Comparison of ENCODE assay signal across 17 cellular contexts in genomic region chr10:78475501-78475900, GRCh38.
DNase-seq lines count a peak whose midpoint lies in the region; TF ChIP-seq lines count a peak whose summit lies in the region.
"Had no signal": no experiment of that assay in that cellular context is flagged by ENCODE, and none has a peak within 500 bp of the region (broad histone marks: within the 10 kb centered on the region; RNA-seq: fewer than 3 reads in every experiment).

No MANE protein-coding gene starts in this region.

- no peak overlapping the region for H4K12ac ChIP-seq in trophoblast cell (ENCODE audit: low read depth, low read length)

- POLR2A ChIA-PET in activated CD4-positive, alpha-beta memory T cell treated with anti-CD3 and anti-CD28 coated beads, Interleukin-2, amount 10 ng/mL, durations not matched to agents 7 days and 5 days (lab: Charles Lee), result no interaction called here

- H4K91ac ChIP-seq in trophoblast cell (ENCODE audit: low read depth, low read length), result peak overlapping the region; percentile 59

- H3K9me3 Mint-ChIP-seq in activated CD4-positive, alpha-beta memory T cell treated with anti-CD3 and anti-CD28 coated beads, Interleukin-2, amount 10 ng/mL, durations not matched to agents 7 days and 5 days, result no peaks in the 10 kb centered on the region
- H3K9me3 Mint-ChIP-seq: CD8-positive, alpha-beta T cell had no signal

- peaks cover 7% of the 10 kb centered on the region for H3K79me2 ChIP-seq in trophoblast cell (ENCODE audit: control insufficient read depth, insufficient read depth, low read length, poor library complexity)

- H3K4me3 Mint-ChIP-seq in activated CD4-positive, alpha-beta memory T cell treated with anti-CD3 and anti-CD28 coated beads, Interleukin-2, amount 10 ng/mL, durations not matched to agents 7 days and 5 days, result no peak overlapping the region
- H3K4me3 Mint-ChIP-seq: CD8-positive, alpha-beta T cell had no signal

- H3K14ac ChIP-seq in trophoblast cell (ENCODE audit: low read length), result no peak overlapping the region

- H3K9me3 ChIP-seq in trophoblast cell (ENCODE audit: insufficient read depth, low read depth, low read length) (no peaks in the 10 kb centered on the region), testis (no peaks in the 10 kb centered on the region)
- H3K9me3 ChIP-seq: BE2C, SJSA1 had no signal

- no peaks in the 10 kb centered on the region for H3K36me3 ChIP-seq in trophoblast cell (ENCODE audit: control insufficient read depth in 1 of 2, insufficient read depth in 2 of 2, low read length in 2 of 2)
- no peaks in the 10 kb centered on the region for H3K36me3 ChIP-seq in testis (ENCODE audit: low read depth, missing control alignments)
- H3K36me3 ChIP-seq: BE2C, SJSA1 had no signal

- no peak overlapping the region for H2BK5ac ChIP-seq in trophoblast cell (ENCODE audit: low read depth, low read length, poor library complexity)

- H3K79me1 ChIP-seq in trophoblast cell (ENCODE audit: low read length), result peaks cover 24% of the 10 kb centered on the region

- H3K9ac ChIP-seq in trophoblast cell (ENCODE audit: low read length), result no peak overlapping the region

- CTCF ChIA-PET in activated CD4-positive, alpha-beta memory T cell treated with anti-CD3 and anti-CD28 coated beads, Interleukin-2, amount 10 ng/mL, durations not matched to agents 7 days and 5 days (lab: Charles Lee), result no interaction called here

- no peak overlapping the region for H3K4me3 ChIP-seq in trophoblast cell (ENCODE audit: low read depth, low read length)
- H3K4me3 ChIP-seq in testis, result no peak overlapping the region
- H3K4me3 ChIP-seq: K562, PC-9, SJSA1 had no signal

- H3K4me1 Mint-ChIP-seq in activated CD4-positive, alpha-beta memory T cell treated with anti-CD3 and anti-CD28 coated beads, Interleukin-2, amount 10 ng/mL, durations not matched to agents 7 days and 5 days, result no peaks in the 10 kb centered on the region

- no peak for TF ChIP-seq CTCF in GM10266 (IDR thresholded peaks at IDR 0.05; ENCODE audit: control insufficient read depth, insufficient read depth, low read depth, missing control alignments)
- no peak for TF ChIP-seq CTCF in testis (IDR thresholded peaks at IDR 0.05)

- H3K27me3 Mint-ChIP-seq in activated CD4-positive, alpha-beta memory T cell treated with anti-CD3 and anti-CD28 coated beads, Interleukin-2, amount 10 ng/mL, durations not matched to agents 7 days and 5 days, result peaks cover 3% of the 10 kb centered on the region

- H3K27ac ChIP-seq in trophoblast cell (ENCODE audit: low read depth, low read length) (no peak overlapping the region), testis (no peak overlapping the region)
- H3K27ac ChIP-seq: PC-9, SJSA1 had no signal

- H3K36me3 Mint-ChIP-seq in activated CD4-positive, alpha-beta memory T cell treated with anti-CD3 and anti-CD28 coated beads, Interleukin-2, amount 10 ng/mL, durations not matched to agents 7 days and 5 days (ENCODE audit: low read depth), result no peaks in the 10 kb centered on the region
- H3K36me3 Mint-ChIP-seq: CD8-positive, alpha-beta T cell had no signal

- peak overlapping the region; percentile 53 for H2BK12ac ChIP-seq in trophoblast cell (ENCODE audit: low read length)

- H3K18ac ChIP-seq in trophoblast cell (ENCODE audit: low read length), result peak overlapping the region; percentile 16

- H3K27ac Mint-ChIP-seq in activated CD4-positive, alpha-beta memory T cell treated with anti-CD3 and anti-CD28 coated beads, Interleukin-2, amount 10 ng/mL, durations not matched to agents 7 days and 5 days, result no peak overlapping the region
- H3K27ac Mint-ChIP-seq: CD8-positive, alpha-beta T cell had no signal

- no peak overlapping the region for H3K4ac ChIP-seq in trophoblast cell (ENCODE audit: low read depth, low read length)

- H2AFZ ChIP-seq in trophoblast cell (ENCODE audit: insufficient read depth, low read length, poor library complexity), result no peak overlapping the region
- H2AFZ ChIP-seq: PC-9 had no signal

- H4K8ac ChIP-seq in trophoblast cell (ENCODE audit: low read depth, low read length), result no peak overlapping the region

- no peak overlapping the region for H3K4me2 ChIP-seq in trophoblast cell (ENCODE audit: low read length)
- H3K4me2 ChIP-seq: PC-9 had no signal

- intact Hi-C loops in testis (cut with DNase I; ENCODE audit: low total_unique reads), result no loop called here

- H2BK120ac ChIP-seq in trophoblast cell (ENCODE audit: insufficient read depth, low read length, poor library complexity), result peak overlapping the region; percentile 40

- H2AK5ac ChIP-seq in trophoblast cell (ENCODE audit: low read length), result peak overlapping the region; percentile 25

- peaks cover 13 to 16% of the 10 kb centered on the region in 2 experiments for H3K4me1 ChIP-seq in trophoblast cell (ENCODE audit: control insufficient read depth in 1 of 2, insufficient read depth in 2 of 2, low read length in 2 of 2)
- no peaks in the 10 kb centered on the region for H3K4me1 ChIP-seq in testis
- H3K4me1 ChIP-seq: SJSA1 had no signal

- no peaks in the 10 kb centered on the region for H3K27me3 ChIP-seq in trophoblast cell (ENCODE audit: insufficient read depth, low read length)
- H3K27me3 ChIP-seq in testis, result no peaks in the 10 kb centered on the region
- H3K27me3 ChIP-seq: BE2C, SJSA1 had no signal

- WGBS in trophoblast cell (ENCODE audit: extremely low coverage, insufficient coverage, insufficient read length), result no CpG with 5 or more reads among the region's 6 CpGs
- WGBS in testis, 2 donors, result 44 to 72% methylated on average over 3 to 6 of the region's 6 CpGs

- TF ChIP-seq POLR2A in testis (IDR thresholded peaks at IDR 0.05), result no peak

- no peak overlapping the region for H3K23ac ChIP-seq in trophoblast cell (ENCODE audit: low read length)

- peak; percentile 5 for DNase-seq in GM10266 (ENCODE audit: extremely low spot score)
- peak; percentile 81 to 88 for DNase-seq in NCI-H526 (lab: John Stamatoyannopoulos, UW)
- peak; percentile 3 for DNase-seq in iPS-NIHi7 (ENCODE audit: extremely low spot score)
- no peak for DNase-seq in trophoblast cell
- DNase-seq in testis, result no peak
- DNase-seq in ecto neural progenitor cell (ENCODE audit: low spot score), result no peak
- no peak for DNase-seq in activated CD4-positive, alpha-beta memory T cell treated with anti-CD3 and anti-CD28 coated beads, Interleukin-2, amount 10 ng/mL, durations not matched to agents 7 days and 5 days
- DNase-seq: BE2C, DMS79 treated with DMSO at 0.1 percent for 48 hours, GOT3, NCI-H1417, NCI-H187 treated with DMSO at 0.1 percent for 48 hours, NCI-H748 treated with DMSO at 0.1 percent for 48 hours, PC-9 had no signal

Comparison
In these comparisons a context has a peak if more than half of its experiments do, and no peak if none do; other contexts are left out.
1. DNase-seq: peak in GM10266 (single experiment), NCI-H526 (2 of 2) and iPS-NIHi7 (single experiment); none in trophoblast cell (0 of 2), testis (single experiment), ecto neural progenitor cell (single experiment) and activated CD4-positive, alpha-beta memory T cell treated with anti-CD3 and anti-CD28 coated beads, Interleukin-2, amount 10 ng/mL, durations not matched to agents 7 days and 5 days (single experiment).